In genomic region chr19:19409235-19410030, GRCh38 we compare ENCODE assay signal across 12 cellular contexts. TPM values are rescaled to one million over a fixed set of nuclear protein-coding genes. Genes with fewer than 3 reads are reported as not detected.
DNase-seq lines count a peak whose midpoint lies in the region; ATAC-seq and TF ChIP-seq lines count a peak whose summit lies in the region.
"Had no signal": no experiment of that assay in that cellular context is flagged by ENCODE, and none has a peak within 500 bp of the region (broad histone marks: within the 10 kb centered on the region; RNA-seq: fewer than 3 reads in every experiment).

No MANE protein-coding gene starts in this region.

- POLR2A ChIA-PET in activated CD4-positive, alpha-beta T cell treated with anti-CD3 and anti-CD28 coated beads, Interleukin-2, amount 10 ng/mL, durations not matched to agents 7 days and 5 days (lab: Charles Lee) = no interaction called here

- 0 out of 2 replicates have a peak overlapping the region, but pooled peaks have one; percentile 9 for H3K4me2 ChIP-seq in OCI-LY3 (ENCODE audit: low read length)

- no peaks in the 10 kb centered on the region for H3K9me3 ChIP-seq in OCI-LY3 (ENCODE audit: insufficient read depth, low read length)

- CTCF ChIA-PET in activated CD4-positive, alpha-beta T cell treated with anti-CD3 and anti-CD28 coated beads, Interleukin-2, amount 10 ng/mL, durations not matched to agents 7 days and 5 days (lab: Charles Lee) = interaction anchor here (0.5 kb wide), 1 partner anchor 1515 kb away, joined by 4 read pairs; no protein-coding TSS in a partner anchor

- H3K4me1 Mint-ChIP-seq in activated CD4-positive, alpha-beta T cell treated with anti-CD3 and anti-CD28 coated beads, Interleukin-2, amount 10 ng/mL, durations not matched to agents 7 days and 5 days = peaks cover 76% of the 10 kb centered on the region
- H3K4me1 Mint-ChIP-seq in endothelial cell (ENCODE audit: unreplicated experiment) = peaks cover 57% of the 10 kb centered on the region
- H3K4me1 Mint-ChIP-seq in stimulated activated effector memory CD8-positive, alpha-beta T cell treated with anti-CD3 and anti-CD28 coated beads, Interleukin-12 subunit alpha, Interleukin-12 subunit beta, amount 100 ng/mL, for 72 hours = peaks cover 76% of the 10 kb centered on the region

- H3K27ac ChIP-seq in OCI-LY3 (ENCODE audit: low read length) = no peak overlapping the region
- H3K27ac ChIP-seq in coronary artery = no peak overlapping the region

- H3K27me3 Mint-ChIP-seq in activated CD4-positive, alpha-beta T cell treated with anti-CD3 and anti-CD28 coated beads, Interleukin-2, amount 10 ng/mL, durations not matched to agents 7 days and 5 days = no peaks in the 10 kb centered on the region
- H3K27me3 Mint-ChIP-seq in endothelial cell (ENCODE audit: unreplicated experiment) = peaks cover 17% of the 10 kb centered on the region

- H3K27ac Mint-ChIP-seq in activated CD4-positive, alpha-beta T cell treated with anti-CD3 and anti-CD28 coated beads, Interleukin-2, amount 10 ng/mL, durations not matched to agents 7 days and 5 days = peak overlapping the region; percentile 19
- peak overlapping the region; percentile 27 for H3K27ac Mint-ChIP-seq in endothelial cell (ENCODE audit: unreplicated experiment)
- peak overlapping the region; percentile 11 for H3K27ac Mint-ChIP-seq in stimulated activated effector memory CD8-positive, alpha-beta T cell treated with anti-CD3 and anti-CD28 coated beads, Interleukin-12 subunit alpha, Interleukin-12 subunit beta, amount 100 ng/mL, for 72 hours

- DNase-seq in activated CD4-positive, alpha-beta T cell treated with anti-CD3 and anti-CD28 coated beads, Interleukin-2, amount 10 ng/mL, durations not matched to agents 7 days and 5 days = no peak
- DNase-seq in activated CD4-positive, alpha-beta T cell treated with anti-CD3 and anti-CD28 coated beads for 1 hour = no peak
- DNase-seq in endothelial cell (ENCODE audit: low spot score) = no peak
- DNase-seq in stimulated activated effector memory CD8-positive, alpha-beta T cell treated with anti-CD3 and anti-CD28 coated beads, Interleukin-12 subunit alpha, Interleukin-12 subunit beta, amount 100 ng/mL, for 72 hours (ENCODE audit: low spot score in 2 of 2) = no peak
- DNase-seq in RKO (ENCODE audit: low spot score) = no peak
- DNase-seq in coronary artery (ENCODE audit: low spot score) = no peak
- no peak for DNase-seq in KBM-7
- DNase-seq: ACHN; NCI-H1417 treated with DMSO at 0.1 percent for 48 hours; stimulated activated naive CD4-positive, alpha-beta T cell had no signal

- no peak for ATAC-seq in stimulated activated effector memory CD8-positive, alpha-beta T cell treated with anti-CD3 and anti-CD28 coated beads, Interleukin-12 subunit alpha, Interleukin-12 subunit beta, amount 100 ng/mL, for 72 hours

- in situ Hi-C loops in KBM-7 (cut with MboI; ENCODE audit: low pct_unique_long_range_greater_than_20kb, low sequenced_read_pairs) = no loop called here

- H3K79me2 ChIP-seq in OCI-LY3 (ENCODE audit: low read length) = peaks cover 86% of the 10 kb centered on the region

- peaks cover 23% of the 10 kb centered on the region for H3K36me3 Mint-ChIP-seq in activated CD4-positive, alpha-beta T cell treated with anti-CD3 and anti-CD28 coated beads, Interleukin-2, amount 10 ng/mL, durations not matched to agents 7 days and 5 days (ENCODE audit: low read depth)
- peaks cover 8% of the 10 kb centered on the region for H3K36me3 Mint-ChIP-seq in endothelial cell (ENCODE audit: low read depth, unreplicated experiment)
- peaks cover 45% of the 10 kb centered on the region for H3K36me3 Mint-ChIP-seq in stimulated activated effector memory CD8-positive, alpha-beta T cell treated with anti-CD3 and anti-CD28 coated beads, Interleukin-12 subunit alpha, Interleukin-12 subunit beta, amount 100 ng/mL, for 72 hours

- TF ChIP-seq CTCF in OCI-LY3 (IDR thresholded peaks at IDR 0.05; ENCODE audit: low read depth, low read length) (no peak), endothelial cell (IDR thresholded peaks at IDR 0.05; ENCODE audit: unreplicated experiment) (no peak), coronary artery (IDR thresholded peaks at IDR 0.05) (no peak)

- H2AFZ ChIP-seq in OCI-LY3 (ENCODE audit: low read depth, low read length) = no peak overlapping the region

- H4K20me1 ChIP-seq in OCI-LY3 (ENCODE audit: insufficient read depth, low read length) = peaks cover 77% of the 10 kb centered on the region

- H3K36me3 ChIP-seq in OCI-LY3 (replicated peaks; ENCODE audit: low read depth, low read length) = peaks cover 5% of the 10 kb centered on the region

- no peak overlapping the region for H3K4me3 Mint-ChIP-seq in activated CD4-positive, alpha-beta T cell treated with anti-CD3 and anti-CD28 coated beads, Interleukin-2, amount 10 ng/mL, durations not matched to agents 7 days and 5 days
- no peak overlapping the region for H3K4me3 Mint-ChIP-seq in endothelial cell (ENCODE audit: unreplicated experiment)
- peak overlapping the region; percentile 26 for H3K4me3 Mint-ChIP-seq in stimulated activated effector memory CD8-positive, alpha-beta T cell treated with anti-CD3 and anti-CD28 coated beads, Interleukin-12 subunit alpha, Interleukin-12 subunit beta, amount 100 ng/mL, for 72 hours
- H3K4me3 Mint-ChIP-seq: T-helper 1 cell treated with Interleukin-12 subunit alpha and Interleukin-12 subunit beta and Interleukin-4 antibody, amounts not matched to agents 30 μg/mL and 1 μg/mL, for 36 hours had no signal

- no peak overlapping the region for H3K9ac ChIP-seq in OCI-LY3 (ENCODE audit: low read length)

- H3K4me1 ChIP-seq in OCI-LY3 (ENCODE audit: low read length) = peaks cover 44% of the 10 kb centered on the region

- H3K4me3 ChIP-seq in OCI-LY3 (ENCODE audit: low read length) (no peak overlapping the region), coronary artery (no peak overlapping the region)

- H3K9me3 Mint-ChIP-seq in activated CD4-positive, alpha-beta T cell treated with anti-CD3 and anti-CD28 coated beads, Interleukin-2, amount 10 ng/mL, durations not matched to agents 7 days and 5 days = no peaks in the 10 kb centered on the region
- H3K9me3 Mint-ChIP-seq in endothelial cell (ENCODE audit: unreplicated experiment) = peaks cover 4% of the 10 kb centered on the region
- H3K9me3 Mint-ChIP-seq in stimulated activated effector memory CD8-positive, alpha-beta T cell treated with anti-CD3 and anti-CD28 coated beads, Interleukin-12 subunit alpha, Interleukin-12 subunit beta, amount 100 ng/mL, for 72 hours = no peaks in the 10 kb centered on the region
- H3K9me3 Mint-ChIP-seq: T-helper 1 cell treated with Interleukin-12 subunit alpha and Interleukin-12 subunit beta and Interleukin-4 antibody, amounts not matched to agents 30 μg/mL and 1 μg/mL, for 36 hours had no signal

- no peaks in the 10 kb centered on the region for H3K27me3 ChIP-seq in OCI-LY3 (ENCODE audit: low read depth, low read length)

RNA-seq across cellular contexts. Expression of gene GATAD2A, which starts 4.0 kb away (rescaled TPM):
- 100 to 1,000 TPM; 122 to 135 TPM for total RNA-seq in activated CD4-positive, alpha-beta T cell treated with anti-CD3 and anti-CD28 coated beads, Interleukin-2, amount 10 ng/mL, durations not matched to agents 7 days and 5 days
- 150 TPM for total RNA-seq in endothelial cell (ENCODE audit: unreplicated experiment)
